Comparison of ENCODE assay signal across 8 cellular contexts in the genomic region with DNA sequence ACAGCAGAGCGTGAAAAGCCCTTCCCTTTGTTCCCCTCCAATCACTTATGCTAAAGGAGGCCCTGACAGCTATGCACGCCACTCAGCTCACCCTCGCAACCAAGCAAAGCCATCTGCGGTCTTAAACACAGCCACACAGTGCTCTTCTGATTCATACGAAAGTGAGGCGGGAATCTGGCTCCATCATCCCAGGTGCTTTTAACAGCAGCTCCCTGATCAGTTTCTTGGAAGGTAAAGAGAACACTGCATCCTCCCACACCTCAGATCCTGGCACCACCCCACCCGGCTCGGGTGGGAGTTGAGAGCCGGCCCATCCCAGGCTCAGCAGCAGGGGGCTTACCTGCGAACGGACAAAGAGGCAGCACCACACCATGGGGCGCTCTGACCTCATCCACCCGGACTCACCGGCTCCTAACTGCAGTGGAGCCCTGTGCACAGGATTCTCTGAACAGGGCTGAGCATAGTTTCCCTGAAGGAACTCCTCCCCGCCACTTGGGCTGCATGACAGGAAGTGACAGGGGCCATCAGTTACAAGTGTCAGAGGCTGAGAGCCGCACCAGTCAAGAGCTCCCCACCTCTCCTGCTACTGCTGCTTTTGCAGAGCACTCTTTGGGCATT.
DNase-seq lines count a peak whose midpoint lies in the region; ATAC-seq and TF ChIP-seq lines count a peak whose summit lies in the region.

No MANE protein-coding gene starts in this region.

- H3K27me3 Mint-ChIP-seq in activated T-helper 2 cell treated with anti-CD3 and anti-CD28 coated beads, Interferon-gamma antibody, Interleukin-2, Interleukin-4, amounts not matched to agents 10 μg/mL and 5 μg/mL and 100 μg/mL, durations not matched to agents 14 hours and 24 hours and 36 hours (ENCODE audit: low read depth) = no peaks in the 10 kb centered on the region

- in situ Hi-C loops in GM13976 (cut with MboI; ENCODE audit: low sequenced_read_pairs, unreplicated experiment) = no loop called here

- H3K4me3 Mint-ChIP-seq in activated T-helper 2 cell treated with anti-CD3 and anti-CD28 coated beads, Interferon-gamma antibody, Interleukin-2, Interleukin-4, amounts not matched to agents 10 μg/mL and 5 μg/mL and 100 μg/mL, durations not matched to agents 14 hours and 24 hours and 36 hours (ENCODE audit: low read depth) = peak overlapping the region; percentile 87

- H3K27ac Mint-ChIP-seq in activated T-helper 2 cell treated with anti-CD3 and anti-CD28 coated beads, Interferon-gamma antibody, Interleukin-2, Interleukin-4, amounts not matched to agents 10 μg/mL and 5 μg/mL and 100 μg/mL, durations not matched to agents 14 hours and 24 hours and 36 hours = peak overlapping the region; percentile 88

- intact Hi-C loops in activated T-helper 2 cell treated with anti-CD3 and anti-CD28 coated beads, Interferon-gamma antibody, Interleukin-2, Interleukin-4, amounts not matched to agents 10 μg/mL and 5 μg/mL and 100 μg/mL, durations not matched to agents 14 hours and 24 hours and 36 hours (cut with micrococcal nuclease) = loop anchor here (1.0 to 5.0 kb wide), 8 partner anchors 15 to 224 kb away; a partner anchor contains a TSS

- H3K4me1 ChIP-seq in mucosa of rectum (ENCODE audit: control insufficient read depth in 2 of 2, insufficient read depth in 2 of 2, low read length in 2 of 2) (peaks cover 0 to 7% of the 10 kb centered on the region in 2 donors), thoracic aorta (ENCODE audit: control insufficient read depth in 1 of 2, low read depth in 2 of 2) (peaks cover 0 to 11% of the 10 kb centered on the region in 2 donors)

- ATAC-seq in HG02763 (IDR thresholded peaks at IDR 0.05; ENCODE audit: unreplicated experiment) = peak; percentile 40
- ATAC-seq in thoracic aorta (ENCODE audit: insufficient number of reproducible peaks, low FRiP score, low read depth) = no peak

- H3K27me3 ChIP-seq in mucosa of rectum (ENCODE audit: control insufficient read depth in 2 of 2, insufficient read depth in 2 of 2, low read length in 2 of 2) (no peaks in the 10 kb centered on the region), thoracic aorta (replicated peaks; ENCODE audit: insufficient read depth) (no peaks in the 10 kb centered on the region)

- H3K36me3 ChIP-seq in mucosa of rectum (ENCODE audit: control insufficient read depth in 2 of 2, insufficient read depth in 2 of 2, low read length in 2 of 2) = no peaks in the 10 kb centered on the region
- no peaks in the 10 kb centered on the region for H3K36me3 ChIP-seq in thoracic aorta

- TF ChIP-seq CTCF in GM13976 (IDR thresholded peaks at IDR 0.05; ENCODE audit: borderline replicate concordance, control extremely low read depth, extremely low read depth, insufficient read depth, missing control alignments) (no peak), thoracic aorta (IDR thresholded peaks at IDR 0.05) (no peak)

- peak overlapping the region; percentile 24 to 67 for H3K4me3 ChIP-seq in mucosa of rectum (ENCODE audit: low read length in 2 of 2)
- peak overlapping the region; percentile 41 for H3K4me3 ChIP-seq in thoracic aorta

- no peaks in the 10 kb centered on the region for H3K9me3 ChIP-seq in mucosa of rectum (ENCODE audit: control insufficient read depth in 2 of 2, low read length in 2 of 2)
- H3K9me3 ChIP-seq in thoracic aorta = no peaks in the 10 kb centered on the region

- H3K36me3 Mint-ChIP-seq in activated T-helper 2 cell treated with anti-CD3 and anti-CD28 coated beads, Interferon-gamma antibody, Interleukin-2, Interleukin-4, amounts not matched to agents 10 μg/mL and 5 μg/mL and 100 μg/mL, durations not matched to agents 14 hours and 24 hours and 36 hours (ENCODE audit: low read depth) = peaks cover 8% of the 10 kb centered on the region

- peaks cover 4% of the 10 kb centered on the region for H3K9me3 Mint-ChIP-seq in activated T-helper 2 cell treated with anti-CD3 and anti-CD28 coated beads, Interferon-gamma antibody, Interleukin-2, Interleukin-4, amounts not matched to agents 10 μg/mL and 5 μg/mL and 100 μg/mL, durations not matched to agents 14 hours and 24 hours and 36 hours

- DNase-seq in GM13976 (ENCODE audit: low spot score) (peak; percentile 61), NOMO-1 treated with DMSO at 0.1 percent for 48 hours (lab: John Stamatoyannopoulos, UW; ENCODE audit: unreplicated experiment) (peak; percentile 77), thoracic aorta (ENCODE audit: low spot score) (no peak), cortex of kidney (lab: John Stamatoyannopoulos, UW) (no peak), COLO829 (ENCODE audit: low spot score) (no peak)
- peak; percentile 72 for DNase-seq in activated T-helper 2 cell treated with anti-CD3 and anti-CD28 coated beads, Interferon-gamma antibody, Interleukin-2, Interleukin-4, amounts not matched to agents 10 μg/mL and 5 μg/mL and 100 μg/mL, durations not matched to agents 14 hours and 24 hours and 36 hours (ENCODE audit: low spot score)

- H3K4me1 Mint-ChIP-seq in activated T-helper 2 cell treated with anti-CD3 and anti-CD28 coated beads, Interferon-gamma antibody, Interleukin-2, Interleukin-4, amounts not matched to agents 10 μg/mL and 5 μg/mL and 100 μg/mL, durations not matched to agents 14 hours and 24 hours and 36 hours (ENCODE audit: low read depth) = peaks cover 63% of the 10 kb centered on the region

- H3K9ac ChIP-seq in mucosa of rectum (ENCODE audit: low read depth in 1 of 2, low read length in 2 of 2) = peak overlapping the region in 1 of 2 donors; percentile 42

- peak overlapping the region; percentile 38 to 69 for H3K27ac ChIP-seq in mucosa of rectum (ENCODE audit: low read depth in 2 of 2, low read length in 2 of 2)
- H3K27ac ChIP-seq in thoracic aorta = no peak overlapping the region

Comparison
In these comparisons a context has a peak if more than half of its experiments do, and no peak if none do; other contexts are left out.
1. DNase-seq: peak in GM13976 (single experiment), NOMO-1 treated with DMSO at 0.1 percent for 48 hours (single experiment) and activated T-helper 2 cell treated with anti-CD3 and anti-CD28 coated beads, Interferon-gamma antibody, Interleukin-2, Interleukin-4, amounts not matched to agents 10 μg/mL and 5 μg/mL and 100 μg/mL, durations not matched to agents 14 hours and 24 hours and 36 hours (single experiment); none in thoracic aorta (single experiment), cortex of kidney (single experiment) and COLO829 (single experiment).
2. H3K27ac ChIP-seq: peak in mucosa of rectum (2 of 2); none in thoracic aorta (0 of 2).